In the genomic region with DNA sequence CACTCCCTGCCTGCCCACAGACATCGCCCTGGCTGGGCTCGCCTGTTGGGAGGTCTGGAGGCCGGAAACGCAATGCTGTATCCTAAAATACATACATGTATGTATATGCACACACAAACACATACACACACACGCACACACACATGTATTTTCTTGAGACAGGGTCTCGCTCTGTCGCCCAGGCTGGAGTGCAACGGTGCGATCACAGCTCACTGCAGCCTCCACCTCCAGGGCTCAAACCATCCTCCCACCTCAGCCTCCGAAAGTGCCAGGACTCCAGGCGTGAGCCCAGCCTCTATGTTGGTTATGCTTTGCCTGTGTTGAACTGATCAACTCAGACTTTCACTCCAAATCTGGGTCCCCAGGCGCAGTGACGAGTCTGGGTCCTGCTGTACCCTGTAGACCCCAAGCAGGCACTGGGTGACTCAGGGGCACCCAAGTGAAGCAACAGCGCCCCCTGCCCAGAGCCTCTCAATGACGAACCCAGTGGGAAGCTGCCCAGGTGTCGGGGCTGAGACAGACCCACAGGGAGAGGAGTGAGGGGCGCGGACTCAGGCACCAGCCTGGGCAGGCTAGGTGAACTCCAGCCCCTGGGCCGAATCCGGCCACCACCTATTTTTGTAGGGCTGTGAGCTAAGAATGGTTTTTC, we compare ENCODE assay signal across 1 cellular context.
TF ChIP-seq lines count a peak whose summit lies in the region.

No MANE protein-coding gene starts in this region.

TF ChIP-seq in HCT116, 20 proteins besides CTCF, POLR2A, EP300 and RAD21:
- TF ChIP-seq TCF7L2 (IDR thresholded peaks at IDR 0.05; ENCODE audit: borderline replicate concordance, extremely low read depth, insufficient read depth, insufficient read length) = no peak
- TF ChIP-seq CBX3 (IDR thresholded peaks at IDR 0.05; ENCODE audit: low read depth) = no peak
- TF ChIP-seq, protein P1, sequence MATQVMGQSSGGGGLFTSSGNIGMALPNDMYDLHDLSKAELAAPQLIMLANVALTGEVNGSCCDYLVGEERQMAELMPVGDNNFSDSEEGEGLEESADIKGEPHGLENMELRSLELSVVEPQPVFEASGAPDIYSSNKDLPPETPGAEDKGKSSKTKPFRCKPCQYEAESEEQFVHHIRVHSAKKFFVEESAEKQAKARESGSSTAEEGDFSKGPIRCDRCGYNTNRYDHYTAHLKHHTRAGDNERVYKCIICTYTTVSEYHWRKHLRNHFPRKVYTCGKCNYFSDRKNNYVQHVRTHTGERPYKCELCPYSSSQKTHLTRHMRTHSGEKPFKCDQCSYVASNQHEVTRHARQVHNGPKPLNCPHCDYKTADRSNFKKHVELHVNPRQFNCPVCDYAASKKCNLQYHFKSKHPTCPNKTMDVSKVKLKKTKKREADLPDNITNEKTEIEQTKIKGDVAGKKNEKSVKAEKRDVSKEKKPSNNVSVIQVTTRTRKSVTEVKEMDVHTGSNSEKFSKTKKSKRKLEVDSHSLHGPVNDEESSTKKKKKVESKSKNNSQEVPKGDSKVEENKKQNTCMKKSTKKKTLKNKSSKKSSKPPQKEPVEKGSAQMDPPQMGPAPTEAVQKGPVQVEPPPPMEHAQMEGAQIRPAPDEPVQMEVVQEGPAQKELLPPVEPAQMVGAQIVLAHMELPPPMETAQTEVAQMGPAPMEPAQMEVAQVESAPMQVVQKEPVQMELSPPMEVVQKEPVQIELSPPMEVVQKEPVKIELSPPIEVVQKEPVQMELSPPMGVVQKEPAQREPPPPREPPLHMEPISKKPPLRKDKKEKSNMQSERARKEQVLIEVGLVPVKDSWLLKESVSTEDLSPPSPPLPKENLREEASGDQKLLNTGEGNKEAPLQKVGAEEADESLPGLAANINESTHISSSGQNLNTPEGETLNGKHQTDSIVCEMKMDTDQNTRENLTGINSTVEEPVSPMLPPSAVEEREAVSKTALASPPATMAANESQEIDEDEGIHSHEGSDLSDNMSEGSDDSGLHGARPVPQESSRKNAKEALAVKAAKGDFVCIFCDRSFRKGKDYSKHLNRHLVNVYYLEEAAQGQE (IDR thresholded peaks at IDR 0.05; ENCODE audit: low read depth) = no peak
- TF ChIP-seq SP1 (IDR thresholded peaks at IDR 0.05; ENCODE audit: low read depth) = no peak
